In genomic region chr19:39434123-39435076, GRCh38 we compare ENCODE assay signal across 1 cellular context.
TF ChIP-seq lines count a peak whose summit lies in the region.

No MANE protein-coding gene starts in this region.

TF ChIP-seq in A549, 52 proteins besides CTCF, POLR2A, EP300 and RAD21 (continued from another document):
- TF ChIP-seq POLR2AphosphoS2 (conservative IDR thresholded peaks at IDR 0.05; ENCODE audit: low read length), result peak; percentile 94; the same call in 1 of the 2 replicates
- no peak for TF ChIP-seq CHD2 (IDR thresholded peaks at IDR 0.05; ENCODE audit: low read length, partially characterized antibody)
